Comparison of ENCODE assay signal across 29 cellular contexts in genomic region chrX:71245159-71245558, GRCh38. TPM values are rescaled to one million over a fixed set of nuclear protein-coding genes. Genes with fewer than 3 reads are reported as not detected.
"Had no signal": no experiment of that assay in that cellular context is flagged by ENCODE, and none has a peak within 500 bp of the region (broad histone marks: within the 10 kb centered on the region; RNA-seq: fewer than 3 reads in every experiment).

No MANE protein-coding gene starts in this region.

- DNase-seq: dermis blood vessel endothelial cell; effector memory CD4-positive, alpha-beta T cell; foreskin fibroblast; gastrocnemius medialis; head of caudate nucleus; left lung; mesenchymal stem cell; naive thymus-derived CD8-positive, alpha-beta T cell; nephron progenitor cell; nucleus accumbens; psoas muscle; right cardiac atrium; sigmoid colon; stimulated activated CD4-positive, alpha-beta T cell treated with anti-CD3 and anti-CD28 coated beads, Interleukin-2, amount 100 ng/mL, for 24 hours; stimulated activated CD4-positive, alpha-beta T cell treated with anti-CD3 and anti-CD28 coated beads, Interleukin-4, amount 100 ng/mL, for 24 hours; upper lobe of left lung had no signal

- H3K27me3 Mint-ChIP-seq: naive thymus-derived CD8-positive, alpha-beta T cell; stimulated activated naive CD8-positive, alpha-beta T cell treated with anti-CD3 and anti-CD28 coated beads, Interleukin-15, Interleukin-2, amounts not matched to agents 100 ng/mL and 50 ng/mL, for 24 hours had no signal

- H3K9me3 Mint-ChIP-seq: naive thymus-derived CD8-positive, alpha-beta T cell; stimulated activated effector memory CD8-positive, alpha-beta T cell treated with anti-CD3 and anti-CD28 coated beads, Interleukin-12 subunit alpha, Interleukin-12 subunit beta, amount 100 ng/mL, for 72 hours; stimulated activated naive CD8-positive, alpha-beta T cell treated with anti-CD3 and anti-CD28 coated beads, Interleukin-15, Interleukin-2, amounts not matched to agents 100 ng/mL and 50 ng/mL, for 24 hours had no signal

- FAIRE-seq: keratinocyte, urothelium cell line had no signal

- H3K4me3 Mint-ChIP-seq: mesothelial cell of epicardium; naive thymus-derived CD8-positive, alpha-beta T cell; nephron progenitor cell; stimulated activated effector memory CD8-positive, alpha-beta T cell treated with anti-CD3 and anti-CD28 coated beads, Interleukin-12 subunit alpha, Interleukin-12 subunit beta, amount 100 ng/mL, for 72 hours; stimulated activated naive CD8-positive, alpha-beta T cell treated with anti-CD3 and anti-CD28 coated beads, Interleukin-15, Interleukin-2, amounts not matched to agents 100 ng/mL and 50 ng/mL, for 24 hours had no signal

- ATAC-seq: gastrocnemius medialis; left lung; naive thymus-derived CD8-positive, alpha-beta T cell; right cardiac atrium; stimulated activated effector memory CD8-positive, alpha-beta T cell treated with anti-CD3 and anti-CD28 coated beads, Interleukin-12 subunit alpha, Interleukin-12 subunit beta, amount 100 ng/mL, for 72 hours had no signal

- H3K27me3 ChIP-seq: gastrocnemius medialis, left lung, sigmoid colon, tibial nerve, upper lobe of left lung had no signal

- H3K4me1 Mint-ChIP-seq: mesothelial cell of epicardium; stimulated activated effector memory CD8-positive, alpha-beta T cell treated with anti-CD3 and anti-CD28 coated beads, Interleukin-12 subunit alpha, Interleukin-12 subunit beta, amount 100 ng/mL, for 72 hours had no signal

- H3K4me3 ChIP-seq: coronary artery, gastrocnemius medialis, left lung, psoas muscle, sigmoid colon, thoracic aorta, tibial nerve, upper lobe of left lung had no signal

- H3K27ac Mint-ChIP-seq: mesothelial cell of epicardium; nephron progenitor cell; stimulated activated naive CD8-positive, alpha-beta T cell treated with anti-CD3 and anti-CD28 coated beads, Interleukin-15, Interleukin-2, amounts not matched to agents 100 ng/mL and 50 ng/mL, for 24 hours had no signal

RNA-seq across cellular contexts. Expression of gene GJB1, which starts 22.1 kb away (rescaled TPM):
- total RNA-seq: dermis blood vessel endothelial cell; glomerular endothelial cell; lung microvascular endothelial cell; mesothelial cell of epicardium; myocyte; naive thymus-derived CD8-positive, alpha-beta T cell; osteocyte; psoas muscle; right cardiac atrium; sigmoid colon; skeletal muscle tissue; thoracic aorta had no signal
